In genomic region chr16:69253796-69254426, GRCh38 we compare ENCODE assay signal across 19 cellular contexts. TPM values are rescaled to one million over a fixed set of nuclear protein-coding genes. Genes with fewer than 3 reads are reported as not detected.
DNase-seq lines count a peak whose midpoint lies in the region; ATAC-seq, FAIRE-seq and TF ChIP-seq lines count a peak whose summit lies in the region.
"Had no signal": no experiment of that assay in that cellular context is flagged by ENCODE, and none has a peak within 500 bp of the region (broad histone marks: within the 10 kb centered on the region; RNA-seq: fewer than 3 reads in every experiment).

No MANE protein-coding gene starts in this region.

- H3K4me3 Mint-ChIP-seq in activated CD4-positive, alpha-beta T cell treated with anti-CD3 and anti-CD28 coated beads for 36 hours = no peak overlapping the region
- H3K4me3 Mint-ChIP-seq in endodermal cell = no peak overlapping the region
- no peak overlapping the region for H3K4me3 Mint-ChIP-seq in nephron
- H3K4me3 Mint-ChIP-seq: activated CD8-positive, alpha-beta memory T cell treated with anti-CD3 and anti-CD28 coated beads, Interleukin-2, amount 10 ng/mL, durations not matched to agents 7 days and 5 days had no signal

- no peak overlapping the region for H3K4me2 ChIP-seq in HepG2 (ENCODE audit: low read depth, low read length)

- in situ Hi-C loops in HepG2 (cut with HindIII; ENCODE audit: extremely low pct_ligation_motif_present, low pct_unique_long_range_greater_than_20kb) = no loop called here

- H3K9ac ChIP-seq in endodermal cell (ENCODE audit: extremely low read depth, low read length, poor library complexity, severe bottlenecking) = no peak overlapping the region
- H3K9ac ChIP-seq in HepG2 (ENCODE audit: insufficient read depth, low read depth, low read length) = no peak overlapping the region

- FAIRE-seq in HepG2 (lab: Jason Lieb, UNC) = no peak
- FAIRE-seq: D721Med had no signal

- 96 to 98% methylated on average over 4 to 5 of the region's 5 CpGs for WGBS in endodermal cell (ENCODE audit: insufficient coverage in 1 of 2, insufficient read length in 1 of 2), 2 experiments
- whole genome bisulfite sequencing in upper lobe of left lung, 2 donors = 60 to 70% methylated on average over 5 of the region's 5 CpGs
- 97% methylated on average over 5 of the region's 5 CpGs for WGBS in HepG2 (ENCODE audit: low lambda C conversion rate)

- no peak for ATAC-seq in activated CD4-positive, alpha-beta T cell treated with anti-CD3 and anti-CD28 coated beads for 36 hours
- ATAC-seq in upper lobe of left lung (ENCODE audit: low FRiP score in 2 of 2) (peak in 1 of 2 donors; percentile 89), HG03097 (IDR thresholded peaks at IDR 0.05; ENCODE audit: low FRiP score, unreplicated experiment) (no peak), HepG2 (no peak)
- ATAC-seq: activated CD8-positive, alpha-beta memory T cell treated with anti-CD3 and anti-CD28 coated beads, Interleukin-2, amount 10 ng/mL, durations not matched to agents 7 days and 5 days; left lobe of liver; Panc1 had no signal

- no TSS peak for BruUV-seq in HepG2 (replicated peaks; lab: Mats Ljungman, UMichigan)

- no peaks in the 10 kb centered on the region for H3K9me3 Mint-ChIP-seq in activated CD4-positive, alpha-beta T cell treated with anti-CD3 and anti-CD28 coated beads for 36 hours (ENCODE audit: low read depth)
- H3K9me3 Mint-ChIP-seq in endodermal cell (no peaks in the 10 kb centered on the region), nephron (no peaks in the 10 kb centered on the region)

- H3K4me1 Mint-ChIP-seq in activated CD4-positive, alpha-beta T cell treated with anti-CD3 and anti-CD28 coated beads for 36 hours = peaks cover 10% of the 10 kb centered on the region
- H3K4me1 Mint-ChIP-seq in endodermal cell (no peaks in the 10 kb centered on the region), nephron (peaks cover 10% of the 10 kb centered on the region)

- H3K27ac ChIP-seq in endodermal cell (ENCODE audit: low read depth, low read length) (no peak overlapping the region), upper lobe of left lung (peak overlapping the region in 3 of 4 donors; percentile 7 to 35 (median 20)), HepG2 (ENCODE audit: extremely low read length, insufficient read depth, low read length) (no peak overlapping the region)
- H3K27ac ChIP-seq: ovary had no signal

- H3K27me3 Mint-ChIP-seq in activated CD4-positive, alpha-beta T cell treated with anti-CD3 and anti-CD28 coated beads for 36 hours = no peaks in the 10 kb centered on the region
- H3K27me3 Mint-ChIP-seq in endodermal cell (ENCODE audit: insufficient read depth) = no peaks in the 10 kb centered on the region
- no peaks in the 10 kb centered on the region for H3K27me3 Mint-ChIP-seq in nephron (ENCODE audit: low read depth)
- H3K27me3 Mint-ChIP-seq: activated CD8-positive, alpha-beta memory T cell treated with anti-CD3 and anti-CD28 coated beads, Interleukin-2, amount 10 ng/mL, durations not matched to agents 7 days and 5 days had no signal

- TF ChIP-seq RAD21 in HepG2 (CRISPR knock-in tag; IDR thresholded peaks at IDR 0.05) = no peak

- CTCF ChIA-PET in activated CD4-positive, alpha-beta T cell treated with anti-CD3 and anti-CD28 coated beads for 36 hours (lab: Charles Lee) = interaction anchor here (0.7 kb wide), 1 partner anchor 9 kb away, joined by 3 read pairs; no protein-coding TSS in a partner anchor
- CTCF ChIA-PET in HepG2 (lab: Yijun Ruan, JAX; ENCODE audit: low intra/inter-chr PET ratio, low total read pairs) = no interaction called here

- no peaks in the 10 kb centered on the region for H3K36me3 Mint-ChIP-seq in activated CD4-positive, alpha-beta T cell treated with anti-CD3 and anti-CD28 coated beads for 36 hours (ENCODE audit: low read depth)
- H3K36me3 Mint-ChIP-seq in endodermal cell (ENCODE audit: low read depth) (peaks cover 24% of the 10 kb centered on the region), nephron (ENCODE audit: low read depth) (peaks cover 34% of the 10 kb centered on the region)

- no peak overlapping the region for H2AFZ ChIP-seq in HepG2 (ENCODE audit: low read length)

- no peaks in the 10 kb centered on the region for H3K9me3 ChIP-seq in endodermal cell (ENCODE audit: control insufficient read depth, low read length)
- H3K9me3 ChIP-seq in upper lobe of left lung = no peaks in the 10 kb centered on the region
- no peaks in the 10 kb centered on the region for H3K9me3 ChIP-seq in HepG2 (ENCODE audit: low read length)
- H3K9me3 ChIP-seq: MG63, ovary had no signal

- TF ChIP-seq EP300 in upper lobe of left lung (IDR thresholded peaks at IDR 0.05) (peak in 1 of 4 donors; percentile 14), HepG2 (IDR thresholded peaks at IDR 0.05; ENCODE audit: low read depth in 2 of 2, low read length in 2 of 2) (no peak), HepG2 (CRISPR knock-in tag; IDR thresholded peaks at IDR 0.05; ENCODE audit: borderline replicate concordance) (no peak)

- H3K4me1 ChIP-seq in endodermal cell (ENCODE audit: control insufficient read depth, insufficient read depth, low read length) = no peaks in the 10 kb centered on the region
- peaks cover 0 to 9% (median 3%) of the 10 kb centered on the region in 4 donors for H3K4me1 ChIP-seq in upper lobe of left lung
- H3K4me1 ChIP-seq in HepG2 (ENCODE audit: insufficient read depth, low read length) = no peaks in the 10 kb centered on the region

- peak overlapping the region; percentile 19 for H3K27ac Mint-ChIP-seq in activated CD4-positive, alpha-beta T cell treated with anti-CD3 and anti-CD28 coated beads for 36 hours
- H3K27ac Mint-ChIP-seq in endodermal cell (peak overlapping the region; percentile 0), nephron (peak overlapping the region; percentile 36 to 89 (median 46))
- H3K27ac Mint-ChIP-seq: activated CD8-positive, alpha-beta memory T cell treated with anti-CD3 and anti-CD28 coated beads, Interleukin-2, amount 10 ng/mL, durations not matched to agents 7 days and 5 days had no signal

- H3K27me3 ChIP-seq in endodermal cell (ENCODE audit: control insufficient read depth, insufficient read depth, low read length, poor library complexity, severe bottlenecking) (no peaks in the 10 kb centered on the region), upper lobe of left lung (no peaks in the 10 kb centered on the region), HepG2 (ENCODE audit: control insufficient read depth in 1 of 2, insufficient read depth in 2 of 2, low read length in 2 of 2) (no peaks in the 10 kb centered on the region)
- H3K27me3 ChIP-seq: MG63, ovary had no signal

- no peaks in the 10 kb centered on the region for H4K20me1 ChIP-seq in HepG2 (ENCODE audit: insufficient read depth, low read length)

- POLR2A ChIA-PET in activated CD4-positive, alpha-beta T cell treated with anti-CD3 and anti-CD28 coated beads for 36 hours (lab: Charles Lee) = no interaction called here
- POLR2A ChIA-PET in HepG2 (lab: Yijun Ruan, JAX) = no interaction called here

- peaks cover 7% of the 10 kb centered on the region for H3K36me3 ChIP-seq in endodermal cell (ENCODE audit: control insufficient read depth, insufficient read depth, low read length)
- peaks cover 0 to 5% (median 0%) of the 10 kb centered on the region in 4 donors for H3K36me3 ChIP-seq in upper lobe of left lung
- no peaks in the 10 kb centered on the region; a peak in 1 of 5 replicates for H3K36me3 ChIP-seq in HepG2 (replicated peaks in 1 of 2; ENCODE audit: control insufficient read depth in 1 of 2, insufficient read depth in 2 of 2, low read length in 2 of 2)
- H3K36me3 ChIP-seq: MG63, ovary had no signal

- no peak for DNase-seq in activated CD4-positive, alpha-beta T cell treated with anti-CD3 and anti-CD28 coated beads for 36 hours
- DNase-seq in activated CD4-positive, alpha-beta T cell treated with anti-CD3 and anti-CD28 coated beads for 1 hour = no peak
- DNase-seq in endodermal cell = no peak
- DNase-seq in upper lobe of left lung = no peak
- no peak for DNase-seq in HepG2 (ENCODE audit: low spot score)
- no peak for DNase-seq in putamen (ENCODE audit: low spot score)
- DNase-seq: 8988T; activated CD8-positive, alpha-beta memory T cell treated with anti-CD3 and anti-CD28 coated beads, Interleukin-2, amount 10 ng/mL, durations not matched to agents 7 days and 5 days; dermis blood vessel endothelial cell; glutamatergic neuron; MG63; ovary; substantia nigra; T1000 had no signal

- no peaks in the 10 kb centered on the region for H3K79me2 ChIP-seq in HepG2 (ENCODE audit: insufficient read depth, low read length)

- H3K4me3 ChIP-seq in endodermal cell (ENCODE audit: low read length) (no peak overlapping the region), upper lobe of left lung (no peak overlapping the region), HepG2 (replicated peaks in 1 of 3; ENCODE audit: insufficient read depth in 1 of 3, low read depth in 2 of 3, low read length in 3 of 3) (no peak overlapping the region)
- H3K4me3 ChIP-seq: MG63, ovary had no signal

- TF ChIP-seq CTCF in endodermal cell (conservative IDR thresholded peaks at IDR 0.05) (no peak), nephron (IDR thresholded peaks at IDR 0.05; ENCODE audit: unreplicated experiment in 3 of 3) (no peak), upper lobe of left lung (IDR thresholded peaks at IDR 0.05) (no peak), HepG2 (CRISPR knock-in tag; IDR thresholded peaks at IDR 0.05) (no peak)

- TF ChIP-seq POLR2A in upper lobe of left lung (IDR thresholded peaks at IDR 0.05) (no peak), HepG2 (IDR thresholded peaks at IDR 0.05; ENCODE audit: insufficient read depth in 1 of 2, low read depth in 2 of 2, low read length in 2 of 2) (no peak)

- intact Hi-C loops in activated CD4-positive, alpha-beta T cell treated with anti-CD3 and anti-CD28 coated beads for 36 hours (cut with DNase I, micrococcal nuclease) = no loop called here
- intact Hi-C loops in HepG2 (cut with micrococcal nuclease; ENCODE audit: unreplicated experiment) = no loop called here

RNA-seq across cellular contexts. Expression of gene VPS4A, which starts 57.2 kb away (rescaled TPM):
- total RNA-seq in activated CD4-positive, alpha-beta T cell treated with anti-CD3 and anti-CD28 coated beads for 36 hours = 10 to 100 TPM; 28.4 to 31.9 TPM
- total RNA-seq in endodermal cell (10 to 100 TPM; 28.6 to 37.8 TPM), upper lobe of left lung (10 to 100 TPM; 27.8 to 48.6 (median 32.9) TPM), HepG2 (2016; rRNA removed; fragmentation: Illumina TruSeq; extraction: Trizol) (21.0 and 27.9 TPM in 2 replicates)
- 34.2 TPM for polyA plus RNA-seq in endodermal cell (2013, experiment 1 of 2)
- 33.5 TPM for polyA plus RNA-seq in endodermal cell (2013, experiment 2 of 2)
- total RNA-seq in HepG2 (2016; cell fraction: cytosol; rRNA removed; fragmentation: Illumina TruSeq; extraction: Trizol; ENCODE audit: low read depth) = 22.9 and 26.6 TPM in 2 replicates
- total RNA-seq in HepG2 (2016; cell fraction: insoluble cytoplasmic fraction; rRNA removed; fragmentation: Illumina TruSeq; extraction: Trizol) = 20.6 and 26.3 TPM in 2 replicates
- total RNA-seq in HepG2 (2016; cell fraction: membrane; rRNA removed; fragmentation: Illumina TruSeq; extraction: Trizol) = 35.0 and 37.1 TPM in 2 replicates
- 20.1 and 24.2 TPM in 2 replicates for total RNA-seq in HepG2 (2016; cell fraction: nucleus; rRNA removed; fragmentation: Illumina TruSeq; extraction: Trizol)
- polyA plus RNA-seq in HepG2 (2011; rRNA removed) = 13.2 and 15.7 TPM in 2 replicates
- polyA plus RNA-seq in HepG2 (2011; cell fraction: cytosol; rRNA removed) = 13.5 TPM in 2 replicates
- polyA plus RNA-seq in HepG2 (2011; cell fraction: nucleus; rRNA removed) = 19.8 and 23.6 TPM in 2 replicates
- 35.1 and 39.0 TPM in 2 replicates for polyA plus RNA-seq in HepG2 (2012)
- polyA plus RNA-seq in HepG2 (2016; cell fraction: cytosol; fragmentation: Illumina TruSeq; extraction: Trizol; ENCODE audit: low read depth) = 17.7 and 22.9 TPM in 2 replicates
- polyA plus RNA-seq in HepG2 (2016; cell fraction: insoluble cytoplasmic fraction; fragmentation: Illumina TruSeq; extraction: Trizol; ENCODE audit: low read depth) = 25.9 and 27.3 TPM in 2 replicates
- 29.1 and 33.5 TPM in 2 replicates for polyA plus RNA-seq in HepG2 (2016; cell fraction: membrane; fragmentation: Illumina TruSeq; extraction: Trizol; ENCODE audit: low read depth)
- 40.5 and 45.1 TPM in 2 replicates for polyA plus RNA-seq in HepG2 (2016; cell fraction: nucleus; fragmentation: Illumina TruSeq; extraction: Trizol; ENCODE audit: insufficient read depth, low read depth)
- 26.2 and 31.9 TPM in 2 replicates for polyA minus RNA-seq in HepG2 (2011; rRNA and poly(A)+ RNA removed; ENCODE audit: low replicate concordance)
- polyA minus RNA-seq in HepG2 (2011; cell fraction: cytosol; rRNA and poly(A)+ RNA removed) = 8.4 and 11.2 TPM in 2 replicates
- polyA minus RNA-seq in HepG2 (2011; cell fraction: nucleus; rRNA and poly(A)+ RNA removed) = 15.3 and 19.3 TPM in 2 replicates

Comparison
In these comparisons a context has a peak if more than half of its experiments do, and no peak if none do; other contexts are left out.
1. H3K27ac ChIP-seq: peak in upper lobe of left lung (3 of 4); none in endodermal cell (single experiment) and HepG2 (single experiment).
2. Peak in every context shown above with its lines, with median percentiles within 50 percentile points of each other: H3K27ac Mint-ChIP-seq.